In genomic region chr6:148746363-148747144, GRCh38 we compare ENCODE assay signal across 8 cellular contexts. TPM values are rescaled to one million over a fixed set of nuclear protein-coding genes. Genes with fewer than 3 reads are reported as not detected.
A peak's percentile ranks its signal among the peaks of the same experiment; 100 is the strongest.
DNase-seq lines count a peak whose midpoint lies in the region; ATAC-seq and TF ChIP-seq lines count a peak whose summit lies in the region.

A gene with protein sequence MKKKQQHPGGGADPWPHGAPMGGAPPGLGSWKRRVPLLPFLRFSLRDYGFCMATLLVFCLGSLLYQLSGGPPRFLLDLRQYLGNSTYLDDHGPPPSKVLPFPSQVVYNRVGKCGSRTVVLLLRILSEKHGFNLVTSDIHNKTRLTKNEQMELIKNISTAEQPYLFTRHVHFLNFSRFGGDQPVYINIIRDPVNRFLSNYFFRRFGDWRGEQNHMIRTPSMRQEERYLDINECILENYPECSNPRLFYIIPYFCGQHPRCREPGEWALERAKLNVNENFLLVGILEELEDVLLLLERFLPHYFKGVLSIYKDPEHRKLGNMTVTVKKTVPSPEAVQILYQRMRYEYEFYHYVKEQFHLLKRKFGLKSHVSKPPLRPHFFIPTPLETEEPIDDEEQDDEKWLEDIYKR (plus strand): TSS chr6:148747030. CDS start chr6:148747431, 401 bp downstream.

- TF ChIP-seq CTCF in fibroblast of lung (conservative IDR thresholded peaks at IDR 0.05 in 1 of 2, IDR thresholded peaks at IDR 0.05 in 1 of 2; ENCODE audit: low read depth in 1 of 2, low read length in 2 of 2): peak; percentile 47 to 48

- ATAC-seq in HG03139 (IDR thresholded peaks at IDR 0.05; ENCODE audit: unreplicated experiment): peak; percentile 47
- peak; percentile 51 to 54 for ATAC-seq in activated T-cell treated with anti-CD3 and anti-CD28 coated beads, Interleukin-2, amount 50 U/mL, for 72 hours (replicated peaks in 1 of 2)
- ATAC-seq in naive B cell (ENCODE audit: low read depth in 2 of 2): peak; percentile 44 to 55

- peaks cover 3% of the 10 kb centered on the region for H3K36me3 ChIP-seq in NT2/D1 (ENCODE audit: insufficient read depth, insufficient read length, low read length)
- no peaks in the 10 kb centered on the region for H3K36me3 ChIP-seq in fibroblast of lung (ENCODE audit: control insufficient read depth, insufficient read depth, low read length)
- no peaks in the 10 kb centered on the region for H3K36me3 ChIP-seq in subcutaneous abdominal adipose tissue (ENCODE audit: control insufficient read depth in 5 of 5, insufficient read depth in 5 of 5, low read length in 5 of 5)

- no peaks in the 10 kb centered on the region for H3K4me1 ChIP-seq in NT2/D1 (ENCODE audit: insufficient read depth, insufficient read length)
- H3K4me1 ChIP-seq in fibroblast of lung (ENCODE audit: control insufficient read depth, extremely low read depth, insufficient read depth, low read length): peaks cover 5% of the 10 kb centered on the region
- H3K4me1 ChIP-seq in subcutaneous abdominal adipose tissue (ENCODE audit: control insufficient read depth in 5 of 5, insufficient read depth in 5 of 5, low read length in 5 of 5): peaks cover 2 to 25% (median 24%) of the 10 kb centered on the region in 5 donors

- H3K9ac ChIP-seq in NT2/D1 (ENCODE audit: insufficient read length, low read depth) (peak within 1 kb of the TSS; percentile 89), fibroblast of lung (ENCODE audit: insufficient read depth, low read length) (peak within 1 kb of the TSS; percentile 70), subcutaneous abdominal adipose tissue (ENCODE audit: low read length in 5 of 5) (peak within 1 kb of the TSS in 4 of 5 donors; percentile 42 to 64 (median 58))

- H4K20me1 ChIP-seq in fibroblast of lung (ENCODE audit: control insufficient read depth, extremely low read depth, insufficient read depth, low read length): no peaks in the 10 kb centered on the region

- H3K4me2 ChIP-seq in fibroblast of lung (ENCODE audit: extremely low read depth, insufficient read depth, low read length): peak within 1 kb of the TSS; percentile 93

- peak within 1 kb of the TSS; percentile 97 to 98 for H3K4me3 Mint-ChIP-seq in activated T-cell treated with anti-CD3 and anti-CD28 coated beads, Interleukin-2, amount 50 U/mL, for 72 hours
- peak within 1 kb of the TSS; percentile 91 to 100 (median 99) for H3K4me3 Mint-ChIP-seq in naive B cell

- H3K4me1 Mint-ChIP-seq in activated T-cell treated with anti-CD3 and anti-CD28 coated beads, Interleukin-2, amount 50 U/mL, for 72 hours (ENCODE audit: low read depth): peaks cover 32% of the 10 kb centered on the region
- H3K4me1 Mint-ChIP-seq in naive B cell: peaks cover 29 to 53% (median 43%) of the 10 kb centered on the region in 3 donors

- no peaks in the 10 kb centered on the region for H3K9me3 Mint-ChIP-seq in activated T-cell treated with anti-CD3 and anti-CD28 coated beads, Interleukin-2, amount 50 U/mL, for 72 hours
- H3K9me3 Mint-ChIP-seq in naive B cell: no peaks in the 10 kb centered on the region

- H3K36me3 Mint-ChIP-seq in activated T-cell treated with anti-CD3 and anti-CD28 coated beads, Interleukin-2, amount 50 U/mL, for 72 hours (ENCODE audit: insufficient read depth in 2 of 2): peaks cover 2% of the 10 kb centered on the region in 2 donors
- no peaks in the 10 kb centered on the region for H3K36me3 Mint-ChIP-seq in naive B cell

- H3K9me3 ChIP-seq in NT2/D1 (ENCODE audit: insufficient read depth, low read length) (no peaks in the 10 kb centered on the region), fibroblast of lung (ENCODE audit: control insufficient read depth, insufficient read depth, low read depth, low read length) (no peaks in the 10 kb centered on the region), subcutaneous abdominal adipose tissue (ENCODE audit: control insufficient read depth in 5 of 5, low read length in 5 of 5) (no peaks in the 10 kb centered on the region)

- peak within 1 kb of the TSS; percentile 74 for H2AFZ ChIP-seq in fibroblast of lung (ENCODE audit: low read length)

- H3K27ac Mint-ChIP-seq in activated T-cell treated with anti-CD3 and anti-CD28 coated beads, Interleukin-2, amount 50 U/mL, for 72 hours: peak within 1 kb of the TSS; percentile 83
- peak within 1 kb of the TSS; percentile 98 to 100 (median 98) for H3K27ac Mint-ChIP-seq in naive B cell

- H3K27ac ChIP-seq in fibroblast of lung (ENCODE audit: insufficient read depth, low read length) (peak within 1 kb of the TSS; percentile 66), subcutaneous abdominal adipose tissue (ENCODE audit: low read depth, low read length) (peak within 1 kb of the TSS; percentile 49)

- H3K4me3 ChIP-seq in NT2/D1 (ENCODE audit: insufficient read length, low read depth): peak within 1 kb of the TSS; percentile 81
- H3K4me3 ChIP-seq in fibroblast of lung (replicated peaks in 1 of 4; ENCODE audit: control extremely low read depth in 1 of 4, insufficient read depth in 1 of 4, low read depth in 3 of 4, low read length in 4 of 4): peak within 1 kb of the TSS; percentile 66 to 86 (median 74)
- H3K4me3 ChIP-seq in subcutaneous abdominal adipose tissue (ENCODE audit: low read depth in 1 of 5, low read length in 5 of 5): peak within 1 kb of the TSS; percentile 69 to 74 (median 72)

- H3K79me2 ChIP-seq in fibroblast of lung (ENCODE audit: control insufficient read depth, insufficient read depth, low read length): peaks cover 2% of the 10 kb centered on the region

- H3K27me3 Mint-ChIP-seq in activated T-cell treated with anti-CD3 and anti-CD28 coated beads, Interleukin-2, amount 50 U/mL, for 72 hours (ENCODE audit: low read depth): peaks cover 63% of the 10 kb centered on the region
- no peaks in the 10 kb centered on the region for H3K27me3 Mint-ChIP-seq in naive B cell

- peak; percentile 0 for DNase-seq in NCI-H1436 (lab: John Stamatoyannopoulos, UW)
- DNase-seq in NCI-H1436 treated with DMSO at 0.1 percent for 48 hours (lab: John Stamatoyannopoulos, UW): no peak
- peak; percentile 81 for DNase-seq in NT2/D1 (ENCODE audit: low read depth, low spot score)
- DNase-seq in activated T-cell treated with anti-CD3 and anti-CD28 coated beads, Interleukin-2, amount 50 U/mL, for 72 hours: peak; percentile 63 to 65
- peak; percentile 93 to 97 for DNase-seq in fibroblast of lung (ENCODE audit: low read depth in 2 of 2)
- peak; percentile 79 for DNase-seq in naive B cell

- H3K27me3 ChIP-seq in NT2/D1 (ENCODE audit: insufficient read depth, insufficient read length) (peaks cover 4% of the 10 kb centered on the region), fibroblast of lung (ENCODE audit: control insufficient read depth, insufficient read depth, low read length) (no peaks in the 10 kb centered on the region), subcutaneous abdominal adipose tissue (ENCODE audit: control insufficient read depth in 5 of 5, insufficient read depth in 4 of 5, low read length in 5 of 5) (peaks cover 0 to 21% (median 13%) of the 10 kb centered on the region in 5 donors)

RNA-seq across cellular contexts. Expression of the gene that starts here (rescaled TPM):
- total RNA-seq in activated T-cell treated with anti-CD3 and anti-CD28 coated beads, Interleukin-2, amount 50 U/mL, for 72 hours: 1 to 10 TPM; 1.6 to 3.7 TPM
- 19.5 and 20.0 TPM in 2 replicates for total RNA-seq in fibroblast of lung
- polyA plus RNA-seq in fibroblast of lung: 6.8 and 9.7 TPM in 2 replicates
- 6.2 and 7.6 TPM in 2 replicates for polyA plus RNA-seq in fibroblast of lung (2012)
- polyA minus RNA-seq in fibroblast of lung (ENCODE audit: low replicate concordance): 3.1 and 12.2 TPM in 2 replicates
- polyA plus RNA-seq in naive B cell (ENCODE audit: low read depth in 6 of 6): 1 to 10 TPM; 2.8 to 7.2 (median 5.2) TPM
